8 cellular contexts compared by ENCODE assay signal in the genomic region with DNA sequence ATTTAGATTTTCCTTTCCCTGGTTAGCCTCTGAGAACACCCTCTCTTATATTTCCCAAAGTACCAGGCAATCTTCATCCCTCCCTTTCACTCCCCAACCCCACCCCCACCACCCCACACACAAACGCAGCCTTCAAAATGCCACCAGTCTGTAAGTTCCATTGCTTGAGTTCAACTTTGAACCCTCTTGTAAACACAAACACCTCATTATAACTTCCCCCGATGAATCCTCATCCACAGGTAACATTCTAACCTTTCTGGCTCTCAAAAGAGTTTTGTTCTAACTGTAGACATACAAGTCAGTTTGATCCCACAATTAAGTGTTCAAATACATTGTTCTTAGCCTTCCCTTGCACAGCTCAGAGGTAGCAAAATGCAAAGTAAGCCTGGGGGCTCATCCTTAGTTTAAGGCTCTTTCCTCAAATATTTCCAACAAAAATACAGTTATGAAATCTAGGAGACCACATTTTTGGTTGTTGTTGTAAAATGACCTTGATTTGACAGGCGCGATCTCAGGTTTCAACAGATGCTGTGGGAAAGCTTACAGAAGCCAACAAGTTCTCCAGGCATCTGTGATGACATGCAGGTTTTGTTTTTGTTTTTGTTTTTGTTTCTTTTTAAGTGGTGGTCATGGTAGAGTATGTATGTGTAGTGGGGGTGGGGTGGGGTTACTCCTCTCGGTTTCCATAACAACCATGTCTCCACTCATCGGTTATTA.
DNase-seq lines count a peak whose midpoint lies in the region; ATAC-seq, FAIRE-seq and TF ChIP-seq lines count a peak whose summit lies in the region.

No MANE protein-coding gene starts in this region.

- no peaks in the 10 kb centered on the region for H3K27me3 ChIP-seq in HUES48 (ENCODE audit: control insufficient read depth, insufficient read depth, low read length)
- H3K27me3 ChIP-seq in astrocyte (ENCODE audit: insufficient read depth, low read length): no peaks in the 10 kb centered on the region

- H3K9ac ChIP-seq in HUES48 (ENCODE audit: low read depth, low read length) (peak overlapping the region; percentile 52; the same call in 1 of the 2 replicates), astrocyte (ENCODE audit: low read length) (peak overlapping the region; percentile 91)

- TF ChIP-seq CTCF in GM13976 (IDR thresholded peaks at IDR 0.05; ENCODE audit: borderline replicate concordance, control extremely low read depth, extremely low read depth, insufficient read depth, missing control alignments) (no peak), astrocyte (IDR thresholded peaks at IDR 0.05; ENCODE audit: insufficient read depth, low read depth, low read length) (no peak)

- FAIRE-seq in astrocyte (lab: Jason Lieb, UNC): no peak

- H3K36me3 Mint-ChIP-seq in astrocyte (ENCODE audit: low read depth, unreplicated experiment): peaks cover 3% of the 10 kb centered on the region

- peak overlapping the region; percentile 96 for H3K27ac ChIP-seq in HUES48 (ENCODE audit: low read depth, low read length)
- peak overlapping the region; percentile 91 for H3K27ac ChIP-seq in astrocyte (ENCODE audit: low read depth, low read length)
- peak overlapping the region; percentile 83 for H3K27ac ChIP-seq in mesodermal cell (ENCODE audit: low read depth, low read length, severe bottlenecking)

- peak; percentile 33 for ATAC-seq in GM21381 (IDR thresholded peaks at IDR 0.05; ENCODE audit: unreplicated experiment)

- peaks cover 13% of the 10 kb centered on the region for H4K20me1 ChIP-seq in astrocyte (ENCODE audit: insufficient read depth, low read length)

- H3K27me3 Mint-ChIP-seq in astrocyte (ENCODE audit: low read depth, unreplicated experiment): no peaks in the 10 kb centered on the region

- peak overlapping the region; percentile 87 for H3K4me2 ChIP-seq in astrocyte (ENCODE audit: low read length)

- H3K79me2 ChIP-seq in astrocyte (ENCODE audit: insufficient read depth, low read length): peaks cover 70% of the 10 kb centered on the region

- H3K4me1 Mint-ChIP-seq in astrocyte (ENCODE audit: low read depth, unreplicated experiment): peaks cover 37% of the 10 kb centered on the region

- no peaks in the 10 kb centered on the region; the same call in 1 of the 2 replicates for H3K36me3 ChIP-seq in HUES48 (ENCODE audit: control insufficient read depth, insufficient read depth, low read length)
- H3K36me3 ChIP-seq in astrocyte (ENCODE audit: insufficient read depth, low read length): no peaks in the 10 kb centered on the region
- H3K36me3 ChIP-seq in mesodermal cell (ENCODE audit: control insufficient read depth, insufficient read depth, low read length): no peaks in the 10 kb centered on the region

- peak overlapping the region; percentile 95 for H3K4me3 Mint-ChIP-seq in astrocyte (ENCODE audit: unreplicated experiment)

- H3K9me3 Mint-ChIP-seq in astrocyte (ENCODE audit: unreplicated experiment): no peaks in the 10 kb centered on the region

- in situ Hi-C loops in GM13976 (cut with MboI; ENCODE audit: low sequenced_read_pairs, unreplicated experiment): loop anchor here (10.0 kb wide), 1 partner anchor 182 kb away; no protein-coding TSS in a partner anchor

- no peak overlapping the region for H2AFZ ChIP-seq in astrocyte (ENCODE audit: low read depth, low read length)

- peak overlapping the region; percentile 83 for H3K27ac Mint-ChIP-seq in astrocyte (ENCODE audit: unreplicated experiment)

- 44 to 63% methylated on average over 3 of the region's 6 CpGs for WGBS in mesodermal cell (ENCODE audit: insufficient coverage in 2 of 2), 2 experiments

- H3K4me3 ChIP-seq in HUES48 (ENCODE audit: low read depth, low read length) (peak overlapping the region; percentile 93), astrocyte (ENCODE audit: insufficient read depth, low read depth, low read length) (peak overlapping the region; percentile 83), mesodermal cell (ENCODE audit: extremely low read depth, insufficient read depth, low read length, poor library complexity, severe bottlenecking) (no peak overlapping the region)

- H3K4me1 ChIP-seq in HUES48 (ENCODE audit: control insufficient read depth, insufficient read depth, low read length) (peaks cover 57% of the 10 kb centered on the region), astrocyte (ENCODE audit: insufficient read depth, low read length) (peaks cover 18% of the 10 kb centered on the region), mesodermal cell (ENCODE audit: control insufficient read depth, insufficient read depth, low read length, poor library complexity, severe bottlenecking) (peaks cover 37% of the 10 kb centered on the region)

- peak; percentile 67 for DNase-seq in GM13976 (ENCODE audit: low spot score)
- no peak for DNase-seq in astrocyte (ENCODE audit: low read depth)
- DNase-seq in islet precursor cell: no peak
- DNase-seq in DMS79 treated with DMSO at 0.1 percent for 48 hours (lab: John Stamatoyannopoulos, UW): no peak
- DNase-seq in NCI-H146 treated with DMSO at 0.1 percent for 48 hours (lab: John Stamatoyannopoulos, UW; ENCODE audit: unreplicated experiment): no peak

- no peaks in the 10 kb centered on the region for H3K9me3 ChIP-seq in HUES48 (ENCODE audit: control insufficient read depth, insufficient read depth, low read length)
- H3K9me3 ChIP-seq in astrocyte (ENCODE audit: insufficient read depth, low read depth, low read length): no peaks in the 10 kb centered on the region
- H3K9me3 ChIP-seq in mesodermal cell (ENCODE audit: control insufficient read depth, low read length): no peaks in the 10 kb centered on the region
